ENCODE assay signal across 21 cellular contexts in genomic region chr5:171931163-171931562, GRCh38.
DNase-seq lines count a peak whose midpoint lies in the region; ATAC-seq and TF ChIP-seq lines count a peak whose summit lies in the region.
"Had no signal": no experiment of that assay in that cellular context is flagged by ENCODE, and none has a peak within 500 bp of the region (broad histone marks: within the 10 kb centered on the region; RNA-seq: fewer than 3 reads in every experiment).

No MANE protein-coding gene starts in this region.

- H3K4me3 Mint-ChIP-seq in activated T-cell treated with anti-CD3 and anti-CD28 coated beads, Interleukin-2, amount 50 U/mL, for 4 hours = no peak overlapping the region
- H3K4me3 Mint-ChIP-seq in activated CD8-positive, alpha-beta T cell treated with anti-CD3 and anti-CD28 coated beads, Interleukin-2, amount 10 ng/mL, durations not matched to agents 7 days and 5 days = no peak overlapping the region
- H3K4me3 Mint-ChIP-seq in stimulated activated naive CD8-positive, alpha-beta T cell treated with anti-CD3 and anti-CD28 coated beads, Interleukin-15, Interleukin-2, amounts not matched to agents 100 ng/mL and 50 ng/mL, for 24 hours = peak overlapping the region; percentile 14
- H3K4me3 Mint-ChIP-seq: activated CD8-positive, alpha-beta memory T cell treated with anti-CD3 and anti-CD28 coated beads, Interleukin-2, amount 10 ng/mL, durations not matched to agents 7 days and 5 days; activated T-helper 1 cell treated with anti-CD3 and anti-CD28 coated beads, Interleukin-12 subunit alpha, Interleukin-12 subunit beta, Interleukin-2, Interleukin-4 antibody, amounts not matched to agents 30 ng/mL and 10 ng/mL and 1 ng/mL, durations not matched to agents 14 hours and 24 hours and 36 hours; CD8-positive, alpha-beta T cell had no signal

- DNase-seq in activated T-cell treated with anti-CD3 and anti-CD28 coated beads, Interleukin-2, amount 50 U/mL, for 4 hours = no peak
- DNase-seq in activated T-cell treated with anti-CD3 and anti-CD28 coated beads, Interleukin-2, amount 50 U/mL, for 48 hours = no peak
- DNase-seq in activated CD8-positive, alpha-beta T cell treated with anti-CD3 and anti-CD28 coated beads, Interleukin-2, amount 10 ng/mL, durations not matched to agents 7 days and 5 days = no peak
- DNase-seq in hepatic stellate cell (ENCODE audit: low spot score) (no peak), foreskin keratinocyte (no peak)
- DNase-seq: 8988T; activated CD4-positive, alpha-beta T cell treated with anti-CD3 and anti-CD28 coated beads for 48 hours; activated CD8-positive, alpha-beta memory T cell treated with anti-CD3 and anti-CD28 coated beads, Interleukin-2, amount 10 ng/mL, durations not matched to agents 7 days and 5 days; CD8-positive, alpha-beta T cell; DMS 273 treated with DMSO at 0.1 percent for 48 hours; NCI-H1694 treated with DMSO at 0.1 percent for 48 hours; NCI-H2171 treated with DMSO at 0.1 percent for 48 hours; NCI-H524; nucleus accumbens; stimulated activated CD8-positive, alpha-beta memory T cell treated with anti-CD3 and anti-CD28 coated beads, Interleukin-4, amount 100 ng/mL, for 48 hours; trophoblast cell had no signal

- CTCF ChIA-PET in activated CD8-positive, alpha-beta T cell treated with anti-CD3 and anti-CD28 coated beads, Interleukin-2, amount 10 ng/mL, durations not matched to agents 7 days and 5 days (lab: Charles Lee) = interaction anchor here (0.6 to 0.7 kb wide), 2 partner anchors 71 to 513 kb away, joined by 3 to 4 read pairs; no protein-coding TSS in a partner anchor

- no peak for TF ChIP-seq CTCF in foreskin keratinocyte (conservative IDR thresholded peaks at IDR 0.05)

- H3K27ac ChIP-seq in foreskin keratinocyte = no peak overlapping the region
- H3K27ac ChIP-seq: SJSA1 had no signal

- H3K36me3 Mint-ChIP-seq in activated T-cell treated with anti-CD3 and anti-CD28 coated beads, Interleukin-2, amount 50 U/mL, for 4 hours (ENCODE audit: insufficient read depth) = peaks cover 8% of the 10 kb centered on the region
- H3K36me3 Mint-ChIP-seq in activated CD8-positive, alpha-beta T cell treated with anti-CD3 and anti-CD28 coated beads, Interleukin-2, amount 10 ng/mL, durations not matched to agents 7 days and 5 days (ENCODE audit: low read depth) = peaks cover 18% of the 10 kb centered on the region
- peaks cover 50% of the 10 kb centered on the region for H3K36me3 Mint-ChIP-seq in stimulated activated naive CD8-positive, alpha-beta T cell treated with anti-CD3 and anti-CD28 coated beads, Interleukin-15, Interleukin-2, amounts not matched to agents 100 ng/mL and 50 ng/mL, for 24 hours (ENCODE audit: low read depth)

- H3K9me3 Mint-ChIP-seq in activated T-cell treated with anti-CD3 and anti-CD28 coated beads, Interleukin-2, amount 50 U/mL, for 4 hours = peaks cover 5% of the 10 kb centered on the region
- no peaks in the 10 kb centered on the region for H3K9me3 Mint-ChIP-seq in activated CD8-positive, alpha-beta T cell treated with anti-CD3 and anti-CD28 coated beads, Interleukin-2, amount 10 ng/mL, durations not matched to agents 7 days and 5 days (ENCODE audit: insufficient read depth)
- no peaks in the 10 kb centered on the region for H3K9me3 Mint-ChIP-seq in stimulated activated naive CD8-positive, alpha-beta T cell treated with anti-CD3 and anti-CD28 coated beads, Interleukin-15, Interleukin-2, amounts not matched to agents 100 ng/mL and 50 ng/mL, for 24 hours

- no peaks in the 10 kb centered on the region for H3K27me3 Mint-ChIP-seq in activated T-cell treated with anti-CD3 and anti-CD28 coated beads, Interleukin-2, amount 50 U/mL, for 4 hours (ENCODE audit: low read depth)
- no peaks in the 10 kb centered on the region for H3K27me3 Mint-ChIP-seq in activated CD8-positive, alpha-beta T cell treated with anti-CD3 and anti-CD28 coated beads, Interleukin-2, amount 10 ng/mL, durations not matched to agents 7 days and 5 days (ENCODE audit: low read depth)
- H3K27me3 Mint-ChIP-seq in stimulated activated naive CD8-positive, alpha-beta T cell treated with anti-CD3 and anti-CD28 coated beads, Interleukin-15, Interleukin-2, amounts not matched to agents 100 ng/mL and 50 ng/mL, for 24 hours = no peaks in the 10 kb centered on the region
- H3K27me3 Mint-ChIP-seq: activated CD8-positive, alpha-beta memory T cell treated with anti-CD3 and anti-CD28 coated beads, Interleukin-2, amount 10 ng/mL, durations not matched to agents 7 days and 5 days had no signal

- POLR2A ChIA-PET in activated CD8-positive, alpha-beta T cell treated with anti-CD3 and anti-CD28 coated beads, Interleukin-2, amount 10 ng/mL, durations not matched to agents 7 days and 5 days (lab: Charles Lee) = no interaction called here

- peaks cover 49% of the 10 kb centered on the region for H3K4me1 Mint-ChIP-seq in activated T-cell treated with anti-CD3 and anti-CD28 coated beads, Interleukin-2, amount 50 U/mL, for 4 hours (ENCODE audit: low read depth)
- H3K4me1 Mint-ChIP-seq in activated CD8-positive, alpha-beta T cell treated with anti-CD3 and anti-CD28 coated beads, Interleukin-2, amount 10 ng/mL, durations not matched to agents 7 days and 5 days (ENCODE audit: low read depth) = peaks cover 14% of the 10 kb centered on the region
- H3K4me1 Mint-ChIP-seq in stimulated activated naive CD8-positive, alpha-beta T cell treated with anti-CD3 and anti-CD28 coated beads, Interleukin-15, Interleukin-2, amounts not matched to agents 100 ng/mL and 50 ng/mL, for 24 hours (ENCODE audit: low read depth) = peaks cover 58% of the 10 kb centered on the region

- no peak overlapping the region for H3K27ac Mint-ChIP-seq in activated CD8-positive, alpha-beta T cell treated with anti-CD3 and anti-CD28 coated beads, Interleukin-2, amount 10 ng/mL, durations not matched to agents 7 days and 5 days
- H3K27ac Mint-ChIP-seq in stimulated activated naive CD8-positive, alpha-beta T cell treated with anti-CD3 and anti-CD28 coated beads, Interleukin-15, Interleukin-2, amounts not matched to agents 100 ng/mL and 50 ng/mL, for 24 hours = no peak overlapping the region
- H3K27ac Mint-ChIP-seq: activated CD8-positive, alpha-beta memory T cell treated with anti-CD3 and anti-CD28 coated beads, Interleukin-2, amount 10 ng/mL, durations not matched to agents 7 days and 5 days; CD8-positive, alpha-beta T cell had no signal

- peaks cover 3% of the 10 kb centered on the region for H3K4me1 ChIP-seq in foreskin keratinocyte
- H3K4me1 ChIP-seq: SJSA1 had no signal

- H3K27me3 ChIP-seq in foreskin keratinocyte = no peaks in the 10 kb centered on the region
- H3K27me3 ChIP-seq: SJSA1 had no signal

- peak; percentile 37 to 48 for ATAC-seq in activated T-cell treated with anti-CD3 and anti-CD28 coated beads, Interleukin-2, amount 50 U/mL, for 4 hours
- peak; percentile 61 for ATAC-seq in HG02610 (IDR thresholded peaks at IDR 0.05; ENCODE audit: unreplicated experiment)
- ATAC-seq in activated CD8-positive, alpha-beta T cell treated with anti-CD3 and anti-CD28 coated beads, Interleukin-2, amount 10 ng/mL, durations not matched to agents 7 days and 5 days = peak; percentile 55
- ATAC-seq in foreskin keratinocyte = no peak
- ATAC-seq in HG03520 (IDR thresholded peaks at IDR 0.05; ENCODE audit: unreplicated experiment) = no peak
- ATAC-seq: activated CD8-positive, alpha-beta memory T cell treated with anti-CD3 and anti-CD28 coated beads, Interleukin-2, amount 10 ng/mL, durations not matched to agents 7 days and 5 days; CD8-positive, alpha-beta T cell had no signal

Comparison
In these comparisons a context has a peak if more than half of its experiments do, and no peak if none do; other contexts are left out.
1. ATAC-seq: peak in activated T-cell treated with anti-CD3 and anti-CD28 coated beads, Interleukin-2, amount 50 U/mL, for 4 hours (2 of 2), HG02610 (single experiment) and activated CD8-positive, alpha-beta T cell treated with anti-CD3 and anti-CD28 coated beads, Interleukin-2, amount 10 ng/mL, durations not matched to agents 7 days and 5 days (single experiment); none in foreskin keratinocyte (single experiment) and HG03520 (single experiment).